1 cellular context compared by ENCODE assay signal in the genomic region with DNA sequence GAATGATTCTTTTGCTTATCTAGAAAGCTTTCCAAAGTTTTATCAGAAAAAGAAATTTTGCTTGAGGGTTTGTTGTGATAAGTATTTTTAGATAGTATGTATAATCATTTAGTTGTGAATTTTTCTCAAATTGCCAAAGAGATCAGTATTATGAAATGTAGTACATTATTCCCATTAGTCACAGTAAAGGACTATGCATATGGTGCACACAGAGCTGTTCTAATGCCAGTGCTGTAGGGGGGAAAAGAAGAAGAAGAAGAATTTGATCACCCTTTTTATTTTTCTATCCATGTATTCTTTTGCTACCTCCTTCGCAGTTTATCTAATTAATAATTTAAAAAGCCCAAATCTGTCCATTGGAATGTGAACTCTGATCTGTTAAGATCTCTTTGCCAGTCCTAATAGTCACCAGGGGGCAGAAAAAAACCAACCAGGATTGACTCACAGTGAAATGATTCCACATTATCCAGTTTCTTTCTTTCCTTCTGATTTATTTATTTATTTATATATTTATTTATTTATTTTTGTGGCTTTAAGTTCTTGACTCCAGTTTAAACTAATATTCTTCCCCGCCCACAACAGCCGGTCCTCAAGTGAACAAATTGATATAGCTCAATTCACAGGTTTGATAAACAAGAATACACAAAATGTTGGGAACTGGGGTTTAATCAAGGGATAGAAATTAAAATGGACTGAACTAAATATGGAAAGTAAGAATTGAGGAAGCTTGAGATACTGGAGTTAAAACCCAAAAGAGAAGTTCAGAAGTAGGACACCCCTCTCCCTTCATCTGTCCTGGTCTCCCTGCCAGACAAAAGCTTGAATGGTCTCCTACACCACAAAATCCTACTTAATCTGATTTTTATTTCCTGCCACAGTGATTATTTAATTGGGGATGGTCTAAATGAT.
A peak's percentile ranks its signal among the peaks of the same experiment; 100 is the strongest.
TF ChIP-seq lines count a peak whose summit lies in the region.

No MANE protein-coding gene starts in this region.

TF ChIP-seq in HEK293, 187 proteins besides CTCF, POLR2A, EP300 and RAD21 (continued from another document):
- TF ChIP-seq GLI2 (tag by site-specific recombination; IDR thresholded peaks at IDR 0.05; ENCODE audit: borderline replicate concordance, low read depth): peak; percentile 53; the same call in 1 of the 2 replicates
- no peak for TF ChIP-seq ZNF624 (tag by site-specific recombination; IDR thresholded peaks at IDR 0.05)
- TF ChIP-seq GLIS1 (tag by site-specific recombination; IDR thresholded peaks at IDR 0.05): peak; percentile 46
- TF ChIP-seq ZNF677 (tag by site-specific recombination; IDR thresholded peaks at IDR 0.05): no peak
- TF ChIP-seq ZNF501 (tag by site-specific recombination; IDR thresholded peaks at IDR 0.05): peak; percentile 35; the same call in 1 of the 2 replicates
- TF ChIP-seq ZNF138 (tag by site-specific recombination; IDR thresholded peaks at IDR 0.05; ENCODE audit: borderline replicate concordance): 0 out of 2 replicates have a peak, but pooled peaks have one; percentile 49
- TF ChIP-seq ZNF510 (tag by site-specific recombination; IDR thresholded peaks at IDR 0.05; ENCODE audit: insufficient replicate concordance): peak; percentile 64
- TF ChIP-seq ZNF664 (tag by site-specific recombination; IDR thresholded peaks at IDR 0.05): peak; percentile 70; the same call in 1 of the 2 replicates
- TF ChIP-seq ZNF274 (IDR thresholded peaks at IDR 0.05; ENCODE audit: low read length): no peak
- TF ChIP-seq ZNF274 (tag by site-specific recombination; IDR thresholded peaks at IDR 0.05; ENCODE audit: borderline replicate concordance): no peak
- TF ChIP-seq, protein P1, sequence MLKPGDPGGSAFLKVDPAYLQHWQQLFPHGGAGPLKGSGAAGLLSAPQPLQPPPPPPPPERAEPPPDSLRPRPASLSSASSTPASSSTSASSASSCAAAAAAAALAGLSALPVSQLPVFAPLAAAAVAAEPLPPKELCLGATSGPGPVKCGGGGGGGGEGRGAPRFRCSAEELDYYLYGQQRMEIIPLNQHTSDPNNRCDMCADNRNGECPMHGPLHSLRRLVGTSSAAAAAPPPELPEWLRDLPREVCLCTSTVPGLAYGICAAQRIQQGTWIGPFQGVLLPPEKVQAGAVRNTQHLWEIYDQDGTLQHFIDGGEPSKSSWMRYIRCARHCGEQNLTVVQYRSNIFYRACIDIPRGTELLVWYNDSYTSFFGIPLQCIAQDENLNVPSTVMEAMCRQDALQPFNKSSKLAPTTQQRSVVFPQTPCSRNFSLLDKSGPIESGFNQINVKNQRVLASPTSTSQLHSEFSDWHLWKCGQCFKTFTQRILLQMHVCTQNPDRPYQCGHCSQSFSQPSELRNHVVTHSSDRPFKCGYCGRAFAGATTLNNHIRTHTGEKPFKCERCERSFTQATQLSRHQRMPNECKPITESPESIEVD (tag by site-specific recombination; IDR thresholded peaks at IDR 0.05): peak; percentile 85
- TF ChIP-seq ZBTB20 (tag by site-specific recombination; IDR thresholded peaks at IDR 0.05): no peak
- TF ChIP-seq ZNF529 (tag by site-specific recombination; IDR thresholded peaks at IDR 0.05; ENCODE audit: insufficient replicate concordance): peak; percentile 11
- peak; percentile 45 for TF ChIP-seq ZNF654 (tag by site-specific recombination; IDR thresholded peaks at IDR 0.05; ENCODE audit: low read depth)
- TF ChIP-seq, protein P2, sequence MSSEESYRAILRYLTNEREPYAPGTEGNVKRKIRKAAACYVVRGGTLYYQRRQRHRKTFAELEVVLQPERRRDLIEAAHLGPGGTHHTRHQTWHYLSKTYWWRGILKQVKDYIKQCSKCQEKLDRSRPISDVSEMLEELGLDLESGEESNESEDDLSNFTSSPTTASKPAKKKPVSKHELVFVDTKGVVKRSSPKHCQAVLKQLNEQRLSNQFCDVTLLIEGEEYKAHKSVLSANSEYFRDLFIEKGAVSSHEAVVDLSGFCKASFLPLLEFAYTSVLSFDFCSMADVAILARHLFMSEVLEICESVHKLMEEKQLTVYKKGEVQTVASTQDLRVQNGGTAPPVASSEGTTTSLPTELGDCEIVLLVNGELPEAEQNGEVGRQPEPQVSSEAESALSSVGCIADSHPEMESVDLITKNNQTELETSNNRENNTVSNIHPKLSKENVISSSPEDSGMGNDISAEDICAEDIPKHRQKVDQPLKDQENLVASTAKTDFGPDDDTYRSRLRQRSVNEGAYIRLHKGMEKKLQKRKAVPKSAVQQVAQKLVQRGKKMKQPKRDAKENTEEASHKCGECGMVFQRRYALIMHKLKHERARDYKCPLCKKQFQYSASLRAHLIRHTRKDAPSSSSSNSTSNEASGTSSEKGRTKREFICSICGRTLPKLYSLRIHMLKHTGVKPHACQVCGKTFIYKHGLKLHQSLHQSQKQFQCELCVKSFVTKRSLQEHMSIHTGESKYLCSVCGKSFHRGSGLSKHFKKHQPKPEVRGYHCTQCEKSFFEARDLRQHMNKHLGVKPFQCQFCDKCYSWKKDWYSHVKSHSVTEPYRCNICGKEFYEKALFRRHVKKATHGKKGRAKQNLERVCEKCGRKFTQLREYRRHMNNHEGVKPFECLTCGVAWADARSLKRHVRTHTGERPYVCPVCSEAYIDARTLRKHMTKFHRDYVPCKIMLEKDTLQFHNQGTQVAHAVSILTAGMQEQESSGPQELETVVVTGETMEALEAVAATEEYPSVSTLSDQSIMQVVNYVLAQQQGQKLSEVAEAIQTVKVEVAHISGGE (tag by site-specific recombination; conservative IDR thresholded peaks at IDR 0.05; ENCODE audit: low read depth): peak; percentile 71
- TF ChIP-seq ZFP37 (tag by site-specific recombination; IDR thresholded peaks at IDR 0.05): 0 out of 2 replicates have a peak, but pooled peaks have one; percentile 30
- peak; percentile 56; the same call in 1 of the 2 replicates for TF ChIP-seq ZNF266 (tag by site-specific recombination; IDR thresholded peaks at IDR 0.05; ENCODE audit: low read depth)
- TF ChIP-seq ZNF404 (tag by site-specific recombination; IDR thresholded peaks at IDR 0.05): no peak
- TF ChIP-seq ZXDB (tag by site-specific recombination; IDR thresholded peaks at IDR 0.05): peak; percentile 59
- peak; percentile 72 for TF ChIP-seq ZNF623 (tag by site-specific recombination; IDR thresholded peaks at IDR 0.05)
- no peak for TF ChIP-seq ZNF239 (tag by site-specific recombination; IDR thresholded peaks at IDR 0.05)
- TF ChIP-seq ZNF558 (tag by site-specific recombination; IDR thresholded peaks at IDR 0.05): 0 out of 2 replicates have a peak, but pooled peaks have one; percentile 63
- 0 out of 2 replicates have a peak, but pooled peaks have one; percentile 44 for TF ChIP-seq ZNF791 (tag by site-specific recombination; IDR thresholded peaks at IDR 0.05)
- peak; percentile 21; the same call in 1 of the 2 replicates for TF ChIP-seq SP3 (tag by site-specific recombination; IDR thresholded peaks at IDR 0.05)
- TF ChIP-seq ZNF426 (tag by site-specific recombination; IDR thresholded peaks at IDR 0.05): peak; percentile 82
- TF ChIP-seq ZNF629 (tag by site-specific recombination; IDR thresholded peaks at IDR 0.05): peak; percentile 40; the same call in 1 of the 2 replicates
- TF ChIP-seq ZNF133 (tag by site-specific recombination; IDR thresholded peaks at IDR 0.05): no peak
- TF ChIP-seq ZNF433 (tag by site-specific recombination; IDR thresholded peaks at IDR 0.05; ENCODE audit: low read depth): peak; percentile 54; the same call in 1 of the 2 replicates
- TF ChIP-seq, protein P3, sequence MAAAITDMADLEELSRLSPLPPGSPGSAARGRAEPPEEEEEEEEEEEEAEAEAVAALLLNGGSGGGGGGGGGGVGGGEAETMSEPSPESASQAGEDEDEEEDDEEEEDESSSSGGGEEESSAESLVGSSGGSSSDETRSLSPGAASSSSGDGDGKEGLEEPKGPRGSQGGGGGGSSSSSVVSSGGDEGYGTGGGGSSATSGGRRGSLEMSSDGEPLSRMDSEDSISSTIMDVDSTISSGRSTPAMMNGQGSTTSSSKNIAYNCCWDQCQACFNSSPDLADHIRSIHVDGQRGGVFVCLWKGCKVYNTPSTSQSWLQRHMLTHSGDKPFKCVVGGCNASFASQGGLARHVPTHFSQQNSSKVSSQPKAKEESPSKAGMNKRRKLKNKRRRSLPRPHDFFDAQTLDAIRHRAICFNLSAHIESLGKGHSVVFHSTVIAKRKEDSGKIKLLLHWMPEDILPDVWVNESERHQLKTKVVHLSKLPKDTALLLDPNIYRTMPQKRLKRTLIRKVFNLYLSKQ (tag by site-specific recombination; IDR thresholded peaks at IDR 0.05; ENCODE audit: borderline replicate concordance): 0 out of 2 replicates have a peak, but pooled peaks have one; percentile 36
- no peak for TF ChIP-seq ZFP69B (tag by site-specific recombination; IDR thresholded peaks at IDR 0.05)
- TF ChIP-seq ZNF394 (tag by site-specific recombination; IDR thresholded peaks at IDR 0.05; ENCODE audit: borderline replicate concordance): peak; percentile 93
- TF ChIP-seq ZBTB8A (tag by site-specific recombination; IDR thresholded peaks at IDR 0.05): peak; percentile 66
- TF ChIP-seq, protein P4, sequence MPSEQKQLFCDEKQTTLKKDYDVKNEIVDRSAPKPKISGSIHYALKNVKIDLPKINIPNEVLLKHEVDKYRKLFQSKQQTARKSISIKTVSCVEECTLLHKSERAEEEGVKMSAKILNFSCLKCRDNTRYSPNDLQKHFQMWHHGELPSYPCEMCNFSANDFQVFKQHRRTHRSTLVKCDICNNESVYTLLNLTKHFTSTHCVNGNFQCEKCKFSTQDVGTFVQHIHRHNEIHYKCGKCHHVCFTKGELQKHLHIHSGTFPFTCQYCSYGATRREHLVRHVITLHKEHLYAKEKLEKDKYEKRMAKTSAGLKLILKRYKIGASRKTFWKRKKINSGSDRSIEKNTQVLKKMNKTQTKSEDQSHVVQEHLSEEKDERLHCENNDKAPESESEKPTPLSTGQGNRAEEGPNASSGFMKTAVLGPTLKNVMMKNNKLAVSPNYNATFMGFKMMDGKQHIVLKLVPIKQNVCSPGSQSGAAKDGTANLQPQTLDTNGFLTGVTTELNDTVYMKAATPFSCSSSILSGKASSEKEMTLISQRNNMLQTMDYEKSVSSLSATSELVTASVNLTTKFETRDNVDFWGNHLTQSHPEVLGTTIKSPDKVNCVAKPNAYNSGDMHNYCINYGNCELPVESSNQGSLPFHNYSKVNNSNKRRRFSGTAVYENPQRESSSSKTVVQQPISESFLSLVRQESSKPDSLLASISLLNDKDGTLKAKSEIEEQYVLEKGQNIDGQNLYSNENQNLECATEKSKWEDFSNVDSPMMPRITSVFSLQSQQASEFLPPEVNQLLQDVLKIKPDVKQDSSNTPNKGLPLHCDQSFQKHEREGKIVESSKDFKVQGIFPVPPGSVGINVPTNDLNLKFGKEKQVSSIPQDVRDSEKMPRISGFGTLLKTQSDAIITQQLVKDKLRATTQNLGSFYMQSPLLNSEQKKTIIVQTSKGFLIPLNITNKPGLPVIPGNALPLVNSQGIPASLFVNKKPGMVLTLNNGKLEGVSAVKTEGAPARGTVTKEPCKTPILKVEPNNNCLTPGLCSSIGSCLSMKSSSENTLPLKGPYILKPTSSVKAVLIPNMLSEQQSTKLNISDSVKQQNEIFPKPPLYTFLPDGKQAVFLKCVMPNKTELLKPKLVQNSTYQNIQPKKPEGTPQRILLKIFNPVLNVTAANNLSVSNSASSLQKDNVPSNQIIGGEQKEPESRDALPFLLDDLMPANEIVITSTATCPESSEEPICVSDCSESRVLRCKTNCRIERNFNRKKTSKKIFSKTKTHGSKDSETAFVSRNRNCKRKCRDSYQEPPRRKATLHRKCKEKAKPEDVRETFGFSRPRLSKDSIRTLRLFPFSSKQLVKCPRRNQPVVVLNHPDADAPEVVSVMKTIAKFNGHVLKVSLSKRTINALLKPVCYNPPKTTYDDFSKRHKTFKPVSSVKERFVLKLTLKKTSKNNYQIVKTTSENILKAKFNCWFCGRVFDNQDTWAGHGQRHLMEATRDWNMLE (tag by site-specific recombination; conservative IDR thresholded peaks at IDR 0.05; ENCODE audit: low read depth): peak; percentile 92
- TF ChIP-seq ZBTB21 (tag by site-specific recombination; IDR thresholded peaks at IDR 0.05): no peak
- TF ChIP-seq ZNF16 (tag by site-specific recombination; IDR thresholded peaks at IDR 0.05; ENCODE audit: low read depth): no peak
- TF ChIP-seq, protein P5, sequence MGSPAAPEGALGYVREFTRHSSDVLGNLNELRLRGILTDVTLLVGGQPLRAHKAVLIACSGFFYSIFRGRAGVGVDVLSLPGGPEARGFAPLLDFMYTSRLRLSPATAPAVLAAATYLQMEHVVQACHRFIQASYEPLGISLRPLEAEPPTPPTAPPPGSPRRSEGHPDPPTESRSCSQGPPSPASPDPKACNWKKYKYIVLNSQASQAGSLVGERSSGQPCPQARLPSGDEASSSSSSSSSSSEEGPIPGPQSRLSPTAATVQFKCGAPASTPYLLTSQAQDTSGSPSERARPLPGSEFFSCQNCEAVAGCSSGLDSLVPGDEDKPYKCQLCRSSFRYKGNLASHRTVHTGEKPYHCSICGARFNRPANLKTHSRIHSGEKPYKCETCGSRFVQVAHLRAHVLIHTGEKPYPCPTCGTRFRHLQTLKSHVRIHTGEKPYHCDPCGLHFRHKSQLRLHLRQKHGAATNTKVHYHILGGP (tag by site-specific recombination; IDR thresholded peaks at IDR 0.05): no peak
- TF ChIP-seq, protein P6, sequence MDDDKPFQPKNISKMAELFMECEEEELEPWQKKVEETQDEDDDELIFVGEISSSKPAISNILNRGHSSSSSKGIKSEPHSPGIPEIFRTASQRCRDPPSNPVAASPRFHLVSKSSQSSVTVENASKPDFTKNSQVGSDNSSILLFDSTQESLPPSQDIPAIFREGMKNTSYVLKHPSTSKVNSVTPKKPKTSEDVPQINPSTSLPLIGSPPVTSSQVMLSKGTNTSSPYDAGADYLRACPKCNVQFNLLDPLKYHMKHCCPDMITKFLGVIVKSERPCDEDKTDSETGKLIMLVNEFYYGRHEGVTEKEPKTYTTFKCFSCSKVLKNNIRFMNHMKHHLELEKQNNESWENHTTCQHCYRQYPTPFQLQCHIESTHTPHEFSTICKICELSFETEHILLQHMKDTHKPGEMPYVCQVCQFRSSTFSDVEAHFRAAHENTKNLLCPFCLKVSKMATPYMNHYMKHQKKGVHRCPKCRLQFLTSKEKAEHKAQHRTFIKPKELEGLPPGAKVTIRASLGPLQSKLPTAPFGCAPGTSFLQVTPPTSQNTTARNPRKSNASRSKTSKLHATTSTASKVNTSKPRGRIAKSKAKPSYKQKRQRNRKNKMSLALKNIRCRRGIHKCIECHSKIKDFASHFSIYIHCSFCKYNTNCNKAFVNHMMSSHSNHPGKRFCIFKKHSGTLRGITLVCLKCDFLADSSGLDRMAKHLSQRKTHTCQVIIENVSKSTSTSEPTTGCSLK (tag by site-specific recombination; IDR thresholded peaks at IDR 0.05): no peak
- no peak for TF ChIP-seq ZNF214 (tag by site-specific recombination; IDR thresholded peaks at IDR 0.05; ENCODE audit: borderline replicate concordance)
- TF ChIP-seq ZNF521 (tag by site-specific recombination; IDR thresholded peaks at IDR 0.05): no peak
